In the genomic region with DNA sequence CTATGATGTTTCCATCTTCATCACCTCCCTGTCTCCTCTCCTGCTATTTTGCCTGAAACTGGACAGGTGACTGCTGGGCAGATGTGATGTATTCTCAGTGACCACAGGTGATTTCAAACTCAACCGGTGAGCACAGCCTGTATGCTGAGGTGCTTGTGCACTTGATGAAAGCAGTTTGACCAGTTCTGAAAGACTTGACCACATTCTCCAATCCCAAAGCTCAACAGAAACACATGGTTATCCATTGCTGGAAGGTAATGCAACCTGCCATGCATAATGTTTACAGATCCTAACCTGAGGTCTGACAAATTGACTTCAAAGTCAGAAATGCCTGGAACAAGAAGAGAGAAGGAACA, we compare ENCODE assay signal across 16 cellular contexts.
"Had no signal": no experiment of that assay in that cellular context is flagged by ENCODE, and none has a peak within 500 bp of the region (broad histone marks: within the 10 kb centered on the region; RNA-seq: fewer than 3 reads in every experiment).

No MANE protein-coding gene starts in this region.

- H3K4me1 ChIP-seq: upper lobe of left lung had no signal

- H3K4me3 ChIP-seq: smooth muscle cell, upper lobe of left lung had no signal

- DNase-seq: activated CD4-positive, alpha-beta T cell treated with anti-CD3 and anti-CD28 coated beads, Interleukin-2, amount 50 U/mL, for 48 hours; activated CD4-positive, CD25-positive, alpha-beta regulatory T cell treated with anti-CD3 and anti-CD28 coated beads, Interleukin-2, amount 50 U/mL, for 72 hours; activated effector memory CD4-positive, alpha-beta T cell treated with anti-CD3 and anti-CD28 coated beads, Interleukin-2, amount 50 U/mL, for 16 hours; activated T-cell treated with anti-CD3 and anti-CD28 coated beads, Interleukin-2, amount 50 U/mL, for 24 hours; amygdala; brain microvascular endothelial cell; natural killer cell; nucleus accumbens; right cardiac atrium had no signal

- H3K36me3 Mint-ChIP-seq: activated CD8-positive, alpha-beta memory T cell treated with anti-CD3 and anti-CD28 coated beads, Interleukin-2, amount 10 ng/mL, durations not matched to agents 7 days and 5 days; activated naive CD8-positive, alpha-beta T cell; memory B cell; natural killer cell; stimulated activated memory B cell treated with anti-CD40 and anti-IgM and Interleukin-4, amounts not matched to agents 10 μg/mL and 1 μg/mL and 100 μg/mL, for 72 hours had no signal

- H3K4me2 ChIP-seq: smooth muscle cell had no signal

- H3K4me3 Mint-ChIP-seq: activated CD8-positive, alpha-beta memory T cell treated with anti-CD3 and anti-CD28 coated beads, Interleukin-2, amount 10 ng/mL, durations not matched to agents 7 days and 5 days; activated naive CD8-positive, alpha-beta T cell; activated T-cell treated with anti-CD3 and anti-CD28 coated beads, Interleukin-2, amount 50 U/mL, for 24 hours; memory B cell; natural killer cell; stimulated activated memory B cell treated with anti-CD40 and anti-IgM and Interleukin-4, amounts not matched to agents 10 μg/mL and 1 μg/mL and 100 μg/mL, for 72 hours had no signal

- ATAC-seq: activated CD8-positive, alpha-beta memory T cell treated with anti-CD3 and anti-CD28 coated beads, Interleukin-2, amount 10 ng/mL, durations not matched to agents 7 days and 5 days; natural killer cell; right cardiac atrium; stimulated activated memory B cell treated with anti-CD40 and anti-IgM and Interleukin-4, amounts not matched to agents 10 μg/mL and 1 μg/mL and 100 μg/mL, for 72 hours had no signal

- H3K4me1 Mint-ChIP-seq: memory B cell; natural killer cell; stimulated activated memory B cell treated with anti-CD40 and anti-IgM and Interleukin-4, amounts not matched to agents 10 μg/mL and 1 μg/mL and 100 μg/mL, for 72 hours had no signal

- H3K9me3 ChIP-seq: upper lobe of left lung had no signal

- H3K36me3 ChIP-seq: brain microvascular endothelial cell, upper lobe of left lung had no signal

- FAIRE-seq: endothelial cell of umbilical vein had no signal

- H3K27ac ChIP-seq: brain microvascular endothelial cell, upper lobe of left lung had no signal

- H3K9me3 Mint-ChIP-seq: activated T-cell treated with anti-CD3 and anti-CD28 coated beads, Interleukin-2, amount 50 U/mL, for 24 hours; memory B cell; natural killer cell; stimulated activated memory B cell treated with anti-CD40 and anti-IgM and Interleukin-4, amounts not matched to agents 10 μg/mL and 1 μg/mL and 100 μg/mL, for 72 hours had no signal

- H3K27ac Mint-ChIP-seq: activated CD8-positive, alpha-beta memory T cell treated with anti-CD3 and anti-CD28 coated beads, Interleukin-2, amount 10 ng/mL, durations not matched to agents 7 days and 5 days; activated naive CD8-positive, alpha-beta T cell; activated T-cell treated with anti-CD3 and anti-CD28 coated beads, Interleukin-2, amount 50 U/mL, for 24 hours; memory B cell; natural killer cell; stimulated activated memory B cell treated with anti-CD40 and anti-IgM and Interleukin-4, amounts not matched to agents 10 μg/mL and 1 μg/mL and 100 μg/mL, for 72 hours had no signal

- H3K27me3 ChIP-seq: brain microvascular endothelial cell, upper lobe of left lung had no signal
